Comparison of ENCODE assay signal across 8 cellular contexts in the genomic region with DNA sequence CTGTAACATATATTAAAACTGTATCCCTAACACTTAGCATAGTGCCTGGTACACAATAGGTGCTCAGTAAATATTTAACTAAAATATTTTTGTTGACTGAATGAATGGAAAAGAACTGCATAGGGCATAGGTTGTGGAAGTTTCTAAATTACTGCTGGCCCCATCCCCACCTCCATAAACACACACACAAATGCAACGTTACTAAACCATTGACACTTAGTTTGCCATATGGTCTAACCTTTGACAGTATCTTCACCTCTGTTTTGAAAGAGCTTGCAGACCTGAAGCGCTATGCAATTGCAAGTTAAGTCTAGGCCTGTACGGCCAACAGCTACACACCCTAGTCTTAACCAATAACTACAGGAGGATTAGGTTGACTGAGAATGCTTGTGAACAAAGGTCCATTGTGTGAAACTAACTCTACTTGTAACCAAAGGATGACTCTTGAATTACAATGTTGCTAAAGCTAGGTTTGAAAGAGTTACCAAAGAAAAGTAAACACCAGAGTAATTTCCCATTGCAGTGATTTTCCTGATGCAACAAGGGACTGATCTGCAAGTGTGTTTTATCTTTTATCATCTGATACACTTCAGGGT. TPM values are rescaled to one million over a fixed set of nuclear protein-coding genes. Genes with fewer than 3 reads are reported as not detected.
DNase-seq lines count a peak whose midpoint lies in the region; ATAC-seq and TF ChIP-seq lines count a peak whose summit lies in the region.

No MANE protein-coding gene starts in this region.

- H3K27me3 Mint-ChIP-seq in HFFc6 (ENCODE audit: insufficient read depth): peaks cover 3% of the 10 kb centered on the region

- no peak overlapping the region for H3K27ac ChIP-seq in SK-N-MC
- no peak overlapping the region for H3K27ac ChIP-seq in fibroblast of lung (ENCODE audit: insufficient read depth, low read length)
- peak overlapping the region; percentile 86 to 94 (median 90) for H3K27ac ChIP-seq in sigmoid colon

- H3K36me3 ChIP-seq in SK-N-MC (ENCODE audit: insufficient read depth, low read length) (no peaks in the 10 kb centered on the region), fibroblast of lung (ENCODE audit: control insufficient read depth, insufficient read depth, low read length) (no peaks in the 10 kb centered on the region), sigmoid colon (no peaks in the 10 kb centered on the region)

- no peaks in the 10 kb centered on the region for H3K27me3 ChIP-seq in fibroblast of lung (ENCODE audit: control insufficient read depth, insufficient read depth, low read length)
- no peaks in the 10 kb centered on the region for H3K27me3 ChIP-seq in sigmoid colon

- CTCF ChIA-PET in GM10248 (lab: Yijun Ruan, JAX): interaction anchor here (1.1 to 1.8 kb wide), 4 partner anchors 12 to 316 kb away, joined by 3 to 5 read pairs (median 4); no protein-coding TSS in a partner anchor

- no peak for ATAC-seq in GM21515 (IDR thresholded peaks at IDR 0.05; ENCODE audit: unreplicated experiment)
- no peak for ATAC-seq in HG02759 (IDR thresholded peaks at IDR 0.05; ENCODE audit: unreplicated experiment)

- no peaks in the 10 kb centered on the region for H3K36me3 Mint-ChIP-seq in HFFc6 (ENCODE audit: low read depth)

- H4K20me1 ChIP-seq in fibroblast of lung (ENCODE audit: control insufficient read depth, extremely low read depth, insufficient read depth, low read length): no peaks in the 10 kb centered on the region

- H3K4me1 ChIP-seq in fibroblast of lung (ENCODE audit: control insufficient read depth, extremely low read depth, insufficient read depth, low read length): no peaks in the 10 kb centered on the region
- H3K4me1 ChIP-seq in sigmoid colon: peaks cover 0 to 12% (median 8%) of the 10 kb centered on the region in 4 donors

- no peak for TF ChIP-seq EP300 in sigmoid colon (IDR thresholded peaks at IDR 0.05)

- DNase-seq in HFFc6 (no peak), SK-N-MC (ENCODE audit: low read depth, low spot score) (no peak), fibroblast of lung (ENCODE audit: low read depth in 2 of 2) (no peak), sigmoid colon (no peak), GM10248 (ENCODE audit: extremely low spot score) (no peak), NCI-H1092 (lab: John Stamatoyannopoulos, UW) (no peak)

- POLR2A ChIA-PET in GM10248 (lab: Yijun Ruan, JAX): no interaction called here

- H3K9ac ChIP-seq in SK-N-MC (ENCODE audit: insufficient read length) (no peak overlapping the region), fibroblast of lung (ENCODE audit: insufficient read depth, low read length) (no peak overlapping the region)

- H3K9me3 Mint-ChIP-seq in HFFc6: no peaks in the 10 kb centered on the region

- H3K79me2 ChIP-seq in fibroblast of lung (ENCODE audit: control insufficient read depth, insufficient read depth, low read length): no peaks in the 10 kb centered on the region

- peak overlapping the region; percentile 76; the same call in 1 of the 2 replicates for H3K4me3 ChIP-seq in SK-N-MC
- peak overlapping the region in 1 of 4 experiments; percentile 52 for H3K4me3 ChIP-seq in fibroblast of lung (replicated peaks in 1 of 4; ENCODE audit: control extremely low read depth in 1 of 4, insufficient read depth in 1 of 4, low read depth in 3 of 4, low read length in 4 of 4)
- no peak overlapping the region for H3K4me3 ChIP-seq in sigmoid colon

- WGBS in sigmoid colon, 2 donors: 27 to 69% methylated on average over 3 of the region's 3 CpGs

- no peak overlapping the region for H3K27ac Mint-ChIP-seq in HFFc6

- H3K4me1 Mint-ChIP-seq in HFFc6 (ENCODE audit: low read depth): peaks cover 8% of the 10 kb centered on the region; the same call in 1 of the 2 replicates

- H2AFZ ChIP-seq in fibroblast of lung (ENCODE audit: low read length): peak overlapping the region; percentile 91

- intact Hi-C loops in sigmoid colon (cut with DNase I): no loop called here

- no peak for TF ChIP-seq CTCF in HFFc6 (IDR thresholded peaks at IDR 0.05)
- no peak for TF ChIP-seq CTCF in fibroblast of lung (conservative IDR thresholded peaks at IDR 0.05 in 1 of 2, IDR thresholded peaks at IDR 0.05 in 1 of 2; ENCODE audit: low read depth in 1 of 2, low read length in 2 of 2)
- no peak for TF ChIP-seq CTCF in sigmoid colon (IDR thresholded peaks at IDR 0.05)
- no peak for TF ChIP-seq CTCF in GM10248 (IDR thresholded peaks at IDR 0.05; ENCODE audit: control extremely low read depth, extremely low read depth, low read depth, missing control alignments)

- no peaks in the 10 kb centered on the region for H3K9me3 ChIP-seq in SK-N-MC (ENCODE audit: low read depth, low read length)
- H3K9me3 ChIP-seq in fibroblast of lung (ENCODE audit: control insufficient read depth, insufficient read depth, low read depth, low read length): no peaks in the 10 kb centered on the region
- H3K9me3 ChIP-seq in sigmoid colon: no peaks in the 10 kb centered on the region

- no peak for TF ChIP-seq POLR2A in sigmoid colon (IDR thresholded peaks at IDR 0.05)

- H3K4me2 ChIP-seq in fibroblast of lung (ENCODE audit: extremely low read depth, insufficient read depth, low read length): no peak overlapping the region

- peak overlapping the region; percentile 70; the same call in 1 of the 2 replicates for H3K4me3 Mint-ChIP-seq in HFFc6

RNA-seq across cellular contexts. Expression of gene MANSC1, which starts 0.9 kb away (rescaled TPM):
- 10 to 100 TPM in 3 of 6 experiments, 1 to 10 TPM in 3; 4.8 to 11.7 (median 10.0) TPM for total RNA-seq in HFFc6 (2021; fragmentation: NEBNext Ultra II Directional; extraction: Animal tissue kit (Norgen Biotek cat#: 25700))
- total RNA-seq in fibroblast of lung (1.3 and 1.8 TPM in 2 replicates), sigmoid colon (10 to 100 TPM; 11.5 to 16.6 (median 12.2) TPM)
- polyA plus RNA-seq in fibroblast of lung (3.4 and 3.7 TPM in 2 replicates), sigmoid colon (10 to 100 TPM in 1 of 3 donors, 1 to 10 TPM in 2; 5.8 to 21.4 (median 7.2) TPM)
- 10.3 and 10.8 TPM in 2 replicates for polyA plus RNA-seq in fibroblast of lung (2012)
- 7.3 and 10.4 TPM in 2 replicates for polyA minus RNA-seq in fibroblast of lung (ENCODE audit: low replicate concordance)

RNA-seq across cellular contexts. Expression of gene BORCS5, which starts 5.9 kb away (rescaled TPM):
- total RNA-seq in HFFc6 (2021; fragmentation: NEBNext Ultra II Directional; extraction: Animal tissue kit (Norgen Biotek cat#: 25700)): 10 to 100 TPM in 4 of 6 experiments, 1 to 10 TPM in 2; 8.7 to 13.9 (median 10.6) TPM
- total RNA-seq in fibroblast of lung: 14.4 and 15.7 TPM in 2 replicates
- polyA plus RNA-seq in fibroblast of lung: 13.5 and 17.9 TPM in 2 replicates
- 5.7 and 9.4 TPM in 2 replicates for polyA plus RNA-seq in fibroblast of lung (2012)
- polyA minus RNA-seq in fibroblast of lung (ENCODE audit: low replicate concordance): 11.6 and 30.7 TPM in 2 replicates
- 10 to 100 TPM in 3 of 4 donors, 1 to 10 TPM in 1; 7.1 to 25.3 (median 14.0) TPM for total RNA-seq in sigmoid colon
- polyA plus RNA-seq in sigmoid colon: 1 to 10 TPM; 3.7 to 7.0 (median 6.0) TPM

Comparison
In these comparisons a context has a peak if more than half of its experiments do, and no peak if none do; other contexts are left out.
1. H3K27ac ChIP-seq: peak in sigmoid colon (4 of 4); none in SK-N-MC (single experiment) and fibroblast of lung (single experiment).